ENCODE assay signal across 1 cellular context in genomic region chr6:34393191-34393967, GRCh38.
TF ChIP-seq lines count a peak whose summit lies in the region.

No MANE protein-coding gene starts in this region.

TF ChIP-seq in GM23338, 12 proteins besides CTCF, POLR2A, EP300 and RAD21 (continued from another document):
- TF ChIP-seq, protein P1, sequence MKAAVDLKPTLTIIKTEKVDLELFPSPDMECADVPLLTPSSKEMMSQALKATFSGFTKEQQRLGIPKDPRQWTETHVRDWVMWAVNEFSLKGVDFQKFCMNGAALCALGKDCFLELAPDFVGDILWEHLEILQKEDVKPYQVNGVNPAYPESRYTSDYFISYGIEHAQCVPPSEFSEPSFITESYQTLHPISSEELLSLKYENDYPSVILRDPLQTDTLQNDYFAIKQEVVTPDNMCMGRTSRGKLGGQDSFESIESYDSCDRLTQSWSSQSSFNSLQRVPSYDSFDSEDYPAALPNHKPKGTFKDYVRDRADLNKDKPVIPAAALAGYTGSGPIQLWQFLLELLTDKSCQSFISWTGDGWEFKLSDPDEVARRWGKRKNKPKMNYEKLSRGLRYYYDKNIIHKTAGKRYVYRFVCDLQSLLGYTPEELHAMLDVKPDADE (IDR thresholded peaks at IDR 0.05): no peak
TF ChIP-seq in GM23338: peak in this region for 0.
